Comparison of ENCODE assay signal across 1 cellular context in the genomic region with DNA sequence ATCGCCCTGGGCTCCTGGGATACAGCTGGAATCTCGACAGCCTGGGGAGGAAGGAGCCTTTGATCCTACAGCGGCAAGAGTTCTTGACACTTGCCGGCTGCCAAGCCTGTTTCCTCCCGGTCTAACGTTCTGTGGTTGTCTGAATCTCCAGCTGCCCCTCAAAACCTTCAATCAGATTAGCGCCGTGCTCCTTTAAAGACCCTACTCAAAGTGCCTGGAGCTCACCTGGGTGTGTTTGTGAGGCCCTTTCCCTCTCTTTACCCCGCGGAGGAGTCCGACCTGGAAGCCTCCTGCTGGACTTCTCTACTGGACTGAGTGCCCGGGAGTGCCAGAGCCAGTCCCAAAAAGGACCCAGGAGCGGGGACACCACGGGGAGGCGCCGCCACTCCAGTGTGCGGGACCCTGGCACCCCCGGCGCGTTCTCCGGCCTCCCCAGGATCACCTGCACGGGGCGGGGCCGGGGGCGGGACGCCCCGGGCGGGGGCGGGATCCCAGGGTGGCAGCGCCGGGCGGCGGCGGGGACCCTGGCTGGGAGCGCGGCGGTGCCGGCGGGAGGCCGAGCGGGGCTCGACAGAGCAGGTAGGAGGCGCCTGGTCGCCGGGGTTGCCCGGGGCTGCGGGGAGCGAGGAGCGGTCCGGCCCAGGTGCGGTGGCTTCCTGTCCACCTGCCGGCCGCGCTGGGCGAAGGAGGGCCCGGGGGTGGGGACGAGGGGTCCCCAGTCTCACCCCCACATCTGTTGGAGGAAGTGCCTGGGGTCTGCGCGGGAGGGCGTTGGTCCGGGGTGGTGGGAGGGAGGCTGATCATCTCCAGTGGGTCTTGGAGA.
TF ChIP-seq lines count a peak whose summit lies in the region.

Gene NCMAP (plus strand): TSS at position 497 of the 823 bp plus-strand sequence. CDS start 39,344 bp downstream, outside the sequence.

TF ChIP-seq in HepG2, 621 proteins besides CTCF, POLR2A, EP300 and RAD21 (continued from another document and continues in another):
- TF ChIP-seq MYPOP (CRISPR knock-in tag; IDR thresholded peaks at IDR 0.05) = no peak
- no peak for TF ChIP-seq ZSCAN20 (CRISPR knock-in tag; IDR thresholded peaks at IDR 0.05; ENCODE audit: borderline replicate concordance)
- TF ChIP-seq REPIN1 (CRISPR knock-in tag; IDR thresholded peaks at IDR 0.05; ENCODE audit: borderline replicate concordance, low read depth) = 0 out of 2 replicates have a peak, but pooled peaks have one; percentile 23
- TF ChIP-seq ZC3H4 (CRISPR knock-in tag; IDR thresholded peaks at IDR 0.05; ENCODE audit: borderline replicate concordance) = no peak
- no peak for TF ChIP-seq ZNF343 (CRISPR knock-in tag; IDR thresholded peaks at IDR 0.05)
- TF ChIP-seq MTF2 (CRISPR knock-in tag; IDR thresholded peaks at IDR 0.05; ENCODE audit: borderline replicate concordance) = 0 out of 2 replicates have a peak, but pooled peaks have one; percentile 35
- TF ChIP-seq HNRNPH1 (optimal IDR thresholded peaks at IDR 0.05; ENCODE audit: low read depth, low read length) = no peak
- TF ChIP-seq RFX5 (IDR thresholded peaks at IDR 0.05; ENCODE audit: low read depth, low read length) = no peak
- no peak for TF ChIP-seq AFF4 (CRISPR knock-in tag; IDR thresholded peaks at IDR 0.05)
- TF ChIP-seq ZNF598 (CRISPR knock-in tag; IDR thresholded peaks at IDR 0.05; ENCODE audit: borderline replicate concordance) = no peak
- TF ChIP-seq, protein P1, sequence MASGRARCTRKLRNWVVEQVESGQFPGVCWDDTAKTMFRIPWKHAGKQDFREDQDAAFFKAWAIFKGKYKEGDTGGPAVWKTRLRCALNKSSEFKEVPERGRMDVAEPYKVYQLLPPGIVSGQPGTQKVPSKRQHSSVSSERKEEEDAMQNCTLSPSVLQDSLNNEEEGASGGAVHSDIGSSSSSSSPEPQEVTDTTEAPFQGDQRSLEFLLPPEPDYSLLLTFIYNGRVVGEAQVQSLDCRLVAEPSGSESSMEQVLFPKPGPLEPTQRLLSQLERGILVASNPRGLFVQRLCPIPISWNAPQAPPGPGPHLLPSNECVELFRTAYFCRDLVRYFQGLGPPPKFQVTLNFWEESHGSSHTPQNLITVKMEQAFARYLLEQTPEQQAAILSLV (CRISPR knock-in tag; IDR thresholded peaks at IDR 0.05; ENCODE audit: borderline replicate concordance) = no peak
- no peak for TF ChIP-seq SKI (IDR thresholded peaks at IDR 0.05; ENCODE audit: partially characterized antibody)
- TF ChIP-seq ZNF883 (CRISPR knock-in tag; IDR thresholded peaks at IDR 0.05; ENCODE audit: not compliant biosample characterization) = no peak
- peak; percentile 17; the same call in 1 of the 2 replicates for TF ChIP-seq TCF7 (IDR thresholded peaks at IDR 0.05; ENCODE audit: low read depth)
- no peak for TF ChIP-seq ZFAT (CRISPR knock-in tag; conservative IDR thresholded peaks at IDR 0.05)
- TF ChIP-seq IKZF4 (CRISPR knock-in tag; IDR thresholded peaks at IDR 0.05; ENCODE audit: borderline replicate concordance, low read depth, not compliant biosample characterization) = no peak
- TF ChIP-seq ATF6 (CRISPR knock-in tag; conservative IDR thresholded peaks at IDR 0.05) = 0 out of 2 replicates have a peak, but pooled peaks have one; percentile 56
- TF ChIP-seq RBFOX2 (IDR thresholded peaks at IDR 0.05; ENCODE audit: low read depth, low read length) = peak; percentile 62
- no peak for TF ChIP-seq MXD4 (CRISPR knock-in tag; IDR thresholded peaks at IDR 0.05)
- TF ChIP-seq, protein P2, sequence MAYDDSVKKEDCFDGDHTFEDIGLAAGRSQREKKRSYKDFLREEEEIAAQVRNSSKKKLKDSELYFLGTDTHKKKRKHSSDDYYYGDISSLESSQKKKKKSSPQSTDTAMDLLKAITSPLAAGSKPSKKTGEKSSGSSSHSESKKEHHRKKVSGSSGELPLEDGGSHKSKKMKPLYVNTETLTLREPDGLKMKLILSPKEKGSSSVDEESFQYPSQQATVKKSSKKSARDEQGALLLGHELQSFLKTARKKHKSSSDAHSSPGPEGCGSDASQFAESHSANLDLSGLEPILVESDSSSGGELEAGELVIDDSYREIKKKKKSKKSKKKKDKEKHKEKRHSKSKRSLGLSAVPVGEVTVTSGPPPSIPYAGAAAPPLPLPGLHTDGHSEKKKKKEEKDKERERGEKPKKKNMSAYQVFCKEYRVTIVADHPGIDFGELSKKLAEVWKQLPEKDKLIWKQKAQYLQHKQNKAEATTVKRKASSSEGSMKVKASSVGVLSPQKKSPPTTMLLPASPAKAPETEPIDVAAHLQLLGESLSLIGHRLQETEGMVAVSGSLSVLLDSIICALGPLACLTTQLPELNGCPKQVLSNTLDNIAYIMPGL (CRISPR knock-in tag; IDR thresholded peaks at IDR 0.05; ENCODE audit: borderline replicate concordance in 1 of 2, low read depth in 1 of 2) = peak; percentile 36 to 45; a peak in 1 of 4 replicates
- TF ChIP-seq CAMTA2 (CRISPR knock-in tag; IDR thresholded peaks at IDR 0.05; ENCODE audit: borderline replicate concordance) = no peak
- no peak for TF ChIP-seq ZBTB3 (CRISPR knock-in tag; IDR thresholded peaks at IDR 0.05; ENCODE audit: borderline replicate concordance, low read depth)
- TF ChIP-seq POLR2G (IDR thresholded peaks at IDR 0.05; ENCODE audit: low read depth, low read length) = 0 out of 2 replicates have a peak, but pooled peaks have one; percentile 28
- TF ChIP-seq TCF12 (IDR thresholded peaks at IDR 0.05) = no peak
- no peak for TF ChIP-seq TCF12 (CRISPR knock-in tag; IDR thresholded peaks at IDR 0.05)
- TF ChIP-seq, protein P3, sequence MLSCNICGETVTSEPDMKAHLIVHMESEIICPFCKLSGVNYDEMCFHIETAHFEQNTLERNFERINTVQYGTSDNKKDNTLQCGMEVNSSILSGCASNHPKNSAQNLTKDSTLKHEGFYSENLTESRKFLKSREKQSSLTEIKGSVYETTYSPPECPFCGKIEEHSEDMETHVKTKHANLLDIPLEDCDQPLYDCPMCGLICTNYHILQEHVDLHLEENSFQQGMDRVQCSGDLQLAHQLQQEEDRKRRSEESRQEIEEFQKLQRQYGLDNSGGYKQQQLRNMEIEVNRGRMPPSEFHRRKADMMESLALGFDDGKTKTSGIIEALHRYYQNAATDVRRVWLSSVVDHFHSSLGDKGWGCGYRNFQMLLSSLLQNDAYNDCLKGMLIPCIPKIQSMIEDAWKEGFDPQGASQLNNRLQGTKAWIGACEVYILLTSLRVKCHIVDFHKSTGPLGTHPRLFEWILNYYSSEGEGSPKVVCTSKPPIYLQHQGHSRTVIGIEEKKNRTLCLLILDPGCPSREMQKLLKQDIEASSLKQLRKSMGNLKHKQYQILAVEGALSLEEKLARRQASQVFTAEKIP (CRISPR knock-in tag; IDR thresholded peaks at IDR 0.05; ENCODE audit: borderline replicate concordance) = no peak
- peak; percentile 13; the same call in 1 of the 2 replicates for TF ChIP-seq FOXA3 (CRISPR knock-in tag; IDR thresholded peaks at IDR 0.05)
- TF ChIP-seq, protein P4, sequence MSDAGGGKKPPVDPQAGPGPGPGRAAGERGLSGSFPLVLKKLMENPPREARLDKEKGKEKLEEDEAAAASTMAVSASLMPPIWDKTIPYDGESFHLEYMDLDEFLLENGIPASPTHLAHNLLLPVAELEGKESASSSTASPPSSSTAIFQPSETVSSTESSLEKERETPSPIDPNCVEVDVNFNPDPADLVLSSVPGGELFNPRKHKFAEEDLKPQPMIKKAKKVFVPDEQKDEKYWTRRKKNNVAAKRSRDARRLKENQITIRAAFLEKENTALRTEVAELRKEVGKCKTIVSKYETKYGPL (CRISPR knock-in tag; IDR thresholded peaks at IDR 0.05) = no peak
- no peak for TF ChIP-seq U2AF1 (optimal IDR thresholded peaks at IDR 0.05; ENCODE audit: low read depth, low read length)
- no peak for TF ChIP-seq ZNF740 (CRISPR knock-in tag; IDR thresholded peaks at IDR 0.05)
- no peak for TF ChIP-seq ZNF383 (CRISPR knock-in tag; IDR thresholded peaks at IDR 0.05; ENCODE audit: borderline replicate concordance)
- TF ChIP-seq ZSCAN25 (CRISPR knock-in tag; IDR thresholded peaks at IDR 0.05) = no peak
- no peak for TF ChIP-seq RFXAP (CRISPR knock-in tag; IDR thresholded peaks at IDR 0.05; ENCODE audit: borderline replicate concordance)
- TF ChIP-seq ZNF30 (CRISPR knock-in tag; IDR thresholded peaks at IDR 0.05) = no peak
- no peak for TF ChIP-seq ZXDC (CRISPR knock-in tag; IDR thresholded peaks at IDR 0.05)
- TF ChIP-seq ZNF615 (CRISPR knock-in tag; IDR thresholded peaks at IDR 0.05; ENCODE audit: borderline replicate concordance) = no peak
- TF ChIP-seq TEAD3 (CRISPR knock-in tag; optimal IDR thresholded peaks at IDR 0.05; ENCODE audit: borderline replicate concordance) = peak; percentile 27
- 0 out of 2 replicates have a peak, but pooled peaks have one; percentile 57 for TF ChIP-seq NCOA1 (CRISPR knock-in tag; IDR thresholded peaks at IDR 0.05)
- no peak for TF ChIP-seq BRCA1 (CRISPR knock-in tag; IDR thresholded peaks at IDR 0.05)
- TF ChIP-seq ZNF136 (CRISPR knock-in tag; IDR thresholded peaks at IDR 0.05; ENCODE audit: low read depth) = no peak
- TF ChIP-seq GABPB1 (CRISPR knock-in tag; IDR thresholded peaks at IDR 0.05) = peak; percentile 42; the same call in 1 of the 2 replicates
- 0 out of 2 replicates have a peak, but pooled peaks have one; percentile 41 for TF ChIP-seq ZSCAN21 (CRISPR knock-in tag; IDR thresholded peaks at IDR 0.05; ENCODE audit: borderline replicate concordance)
- peak; percentile 71 for TF ChIP-seq STAG1 (CRISPR knock-in tag; IDR thresholded peaks at IDR 0.05)
- TF ChIP-seq RNF2 (conservative IDR thresholded peaks at IDR 0.05; ENCODE audit: low read depth) = no peak
- TF ChIP-seq SP5 (CRISPR knock-in tag; IDR thresholded peaks at IDR 0.05; ENCODE audit: borderline replicate concordance, low read depth) = 0 out of 2 replicates have a peak, but pooled peaks have one; percentile 28
- no peak for TF ChIP-seq ZNF781 (CRISPR knock-in tag; IDR thresholded peaks at IDR 0.05; ENCODE audit: borderline replicate concordance, not compliant biosample characterization)
- no peak for TF ChIP-seq ZNF510 (CRISPR knock-in tag; IDR thresholded peaks at IDR 0.05; ENCODE audit: low read depth)
- TF ChIP-seq SRSF1 (optimal IDR thresholded peaks at IDR 0.05; ENCODE audit: low read depth, low read length) = peak; percentile 77
